Comparison of ENCODE assay signal across 1 cellular context in genomic region chr13:39581177-39581576, GRCh38.
A peak's percentile ranks its signal among the peaks of the same experiment; 100 is the strongest.
TF ChIP-seq lines count a peak whose summit lies in the region.

No MANE protein-coding gene starts in this region.

TF ChIP-seq in neural cell, 6 proteins besides CTCF, POLR2A, EP300 and RAD21 (continued from another document):
- TF ChIP-seq EZH2 (IDR thresholded peaks at IDR 0.05; ENCODE audit: borderline replicate concordance, insufficient read depth, low read length, poor library complexity, severe bottlenecking), result no peak
- peak; percentile 51 for TF ChIP-seq POLR2AphosphoS5 (IDR thresholded peaks at IDR 0.05)
- peak; percentile 64 for TF ChIP-seq REST (IDR thresholded peaks at IDR 0.05; ENCODE audit: borderline replicate concordance)
TF ChIP-seq in neural cell: peak in this region for 2.
